In genomic region chr6:36679043-36679821, GRCh38 we compare ENCODE assay signal across 1 cellular context.
TF ChIP-seq lines count a peak whose summit lies in the region.

No MANE protein-coding gene starts in this region.

TF ChIP-seq in IMR-90, 13 proteins besides CTCF, POLR2A, EP300 and RAD21 (continued from another document):
- TF ChIP-seq ELK1 (IDR thresholded peaks at IDR 0.05; ENCODE audit: borderline replicate concordance, low read depth, low read length) = no peak
- peak; percentile 11; the same call in 1 of the 2 replicates for TF ChIP-seq MAZ (IDR thresholded peaks at IDR 0.05; ENCODE audit: borderline replicate concordance, low read depth, low read length)
- TF ChIP-seq CHD1 (IDR thresholded peaks at IDR 0.05; ENCODE audit: low read depth, low read length) = no peak; the same call in none of the 2 replicates
- TF ChIP-seq RCOR1 (IDR thresholded peaks at IDR 0.05; ENCODE audit: insufficient replicate concordance, low read length) = no peak
- TF ChIP-seq MXI1 (IDR thresholded peaks at IDR 0.05; ENCODE audit: borderline replicate concordance, low read depth, low read length) = peak; percentile 8; the same call in 1 of the 2 replicates
